ENCODE assay signal across 1 cellular context in genomic region chr15:29698030-29698701, GRCh38.
TF ChIP-seq lines count a peak whose summit lies in the region.

No MANE protein-coding gene starts in this region.

TF ChIP-seq in HepG2, 621 proteins besides CTCF, POLR2A, EP300 and RAD21 (continued from another document):
- no peak for TF ChIP-seq ATF6 (CRISPR knock-in tag; conservative IDR thresholded peaks at IDR 0.05)
- no peak for TF ChIP-seq ZFP37 (CRISPR knock-in tag; IDR thresholded peaks at IDR 0.05; ENCODE audit: borderline replicate concordance)
- TF ChIP-seq, protein P1, sequence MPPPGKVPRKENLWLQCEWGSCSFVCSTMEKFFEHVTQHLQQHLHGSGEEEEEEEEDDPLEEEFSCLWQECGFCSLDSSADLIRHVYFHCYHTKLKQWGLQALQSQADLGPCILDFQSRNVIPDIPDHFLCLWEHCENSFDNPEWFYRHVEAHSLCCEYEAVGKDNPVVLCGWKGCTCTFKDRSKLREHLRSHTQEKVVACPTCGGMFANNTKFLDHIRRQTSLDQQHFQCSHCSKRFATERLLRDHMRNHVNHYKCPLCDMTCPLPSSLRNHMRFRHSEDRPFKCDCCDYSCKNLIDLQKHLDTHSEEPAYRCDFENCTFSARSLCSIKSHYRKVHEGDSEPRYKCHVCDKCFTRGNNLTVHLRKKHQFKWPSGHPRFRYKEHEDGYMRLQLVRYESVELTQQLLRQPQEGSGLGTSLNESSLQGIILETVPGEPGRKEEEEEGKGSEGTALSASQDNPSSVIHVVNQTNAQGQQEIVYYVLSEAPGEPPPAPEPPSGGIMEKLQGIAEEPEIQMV (CRISPR knock-in tag; IDR thresholded peaks at IDR 0.05; ENCODE audit: low read depth): no peak
- TF ChIP-seq ETV5 (CRISPR knock-in tag; IDR thresholded peaks at IDR 0.05; ENCODE audit: borderline replicate concordance): 0 out of 2 replicates have a peak, but pooled peaks have one; percentile 12
- no peak for TF ChIP-seq ZNF296 (CRISPR knock-in tag; conservative IDR thresholded peaks at IDR 0.05)
- no peak for TF ChIP-seq HNRNPK (IDR thresholded peaks at IDR 0.05; ENCODE audit: low read depth, low read length, poor library complexity, severe bottlenecking)
- no peak for TF ChIP-seq TBP (CRISPR knock-in tag; IDR thresholded peaks at IDR 0.05)
- no peak for TF ChIP-seq MTA1 (CRISPR knock-in tag; IDR thresholded peaks at IDR 0.05; ENCODE audit: borderline replicate concordance)
- no peak for TF ChIP-seq ZNF333 (CRISPR knock-in tag; IDR thresholded peaks at IDR 0.05; ENCODE audit: borderline replicate concordance)
- TF ChIP-seq, protein P2, sequence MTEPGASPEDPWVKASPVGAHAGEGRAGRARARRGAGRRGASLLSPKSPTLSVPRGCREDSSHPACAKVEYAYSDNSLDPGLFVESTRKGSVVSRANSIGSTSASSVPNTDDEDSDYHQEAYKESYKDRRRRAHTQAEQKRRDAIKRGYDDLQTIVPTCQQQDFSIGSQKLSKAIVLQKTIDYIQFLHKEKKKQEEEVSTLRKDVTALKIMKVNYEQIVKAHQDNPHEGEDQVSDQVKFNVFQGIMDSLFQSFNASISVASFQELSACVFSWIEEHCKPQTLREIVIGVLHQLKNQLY (CRISPR knock-in tag; IDR thresholded peaks at IDR 0.05): no peak
- no peak for TF ChIP-seq ZNF382 (CRISPR knock-in tag; IDR thresholded peaks at IDR 0.05; ENCODE audit: borderline replicate concordance)
- no peak for TF ChIP-seq PBX3 (CRISPR knock-in tag; IDR thresholded peaks at IDR 0.05; ENCODE audit: borderline replicate concordance)
- TF ChIP-seq SKI (IDR thresholded peaks at IDR 0.05; ENCODE audit: partially characterized antibody): peak; percentile 91
- no peak for TF ChIP-seq ZNF644 (CRISPR knock-in tag; IDR thresholded peaks at IDR 0.05; ENCODE audit: low read depth)
- TF ChIP-seq ZNF878 (CRISPR knock-in tag; IDR thresholded peaks at IDR 0.05): no peak
- no peak for TF ChIP-seq IKZF1 (IDR thresholded peaks at IDR 0.05)
- no peak for TF ChIP-seq NFATC3 (CRISPR knock-in tag; IDR thresholded peaks at IDR 0.05)
- TF ChIP-seq NR2F6 (IDR thresholded peaks at IDR 0.05): peak; percentile 16; the same call in 1 of the 2 replicates
- TF ChIP-seq NR2F6 (CRISPR knock-in tag; IDR thresholded peaks at IDR 0.05): no peak
- no peak for TF ChIP-seq ZNF44 (CRISPR knock-in tag; IDR thresholded peaks at IDR 0.05)
- TF ChIP-seq, protein P3, sequence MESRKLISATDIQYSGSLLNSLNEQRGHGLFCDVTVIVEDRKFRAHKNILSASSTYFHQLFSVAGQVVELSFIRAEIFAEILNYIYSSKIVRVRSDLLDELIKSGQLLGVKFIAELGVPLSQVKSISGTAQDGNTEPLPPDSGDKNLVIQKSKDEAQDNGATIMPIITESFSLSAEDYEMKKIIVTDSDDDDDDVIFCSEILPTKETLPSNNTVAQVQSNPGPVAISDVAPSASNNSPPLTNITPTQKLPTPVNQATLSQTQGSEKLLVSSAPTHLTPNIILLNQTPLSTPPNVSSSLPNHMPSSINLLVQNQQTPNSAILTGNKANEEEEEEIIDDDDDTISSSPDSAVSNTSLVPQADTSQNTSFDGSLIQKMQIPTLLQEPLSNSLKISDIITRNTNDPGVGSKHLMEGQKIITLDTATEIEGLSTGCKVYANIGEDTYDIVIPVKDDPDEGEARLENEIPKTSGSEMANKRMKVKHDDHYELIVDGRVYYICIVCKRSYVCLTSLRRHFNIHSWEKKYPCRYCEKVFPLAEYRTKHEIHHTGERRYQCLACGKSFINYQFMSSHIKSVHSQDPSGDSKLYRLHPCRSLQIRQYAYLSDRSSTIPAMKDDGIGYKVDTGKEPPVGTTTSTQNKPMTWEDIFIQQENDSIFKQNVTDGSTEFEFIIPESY (CRISPR knock-in tag; IDR thresholded peaks at IDR 0.05): no peak
- TF ChIP-seq, protein P4, sequence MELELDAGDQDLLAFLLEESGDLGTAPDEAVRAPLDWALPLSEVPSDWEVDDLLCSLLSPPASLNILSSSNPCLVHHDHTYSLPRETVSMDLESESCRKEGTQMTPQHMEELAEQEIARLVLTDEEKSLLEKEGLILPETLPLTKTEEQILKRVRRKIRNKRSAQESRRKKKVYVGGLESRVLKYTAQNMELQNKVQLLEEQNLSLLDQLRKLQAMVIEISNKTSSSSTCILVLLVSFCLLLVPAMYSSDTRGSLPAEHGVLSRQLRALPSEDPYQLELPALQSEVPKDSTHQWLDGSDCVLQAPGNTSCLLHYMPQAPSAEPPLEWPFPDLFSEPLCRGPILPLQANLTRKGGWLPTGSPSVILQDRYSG (CRISPR knock-in tag; IDR thresholded peaks at IDR 0.05): no peak
